In genomic region chrX:10567136-10567535, GRCh38 we compare ENCODE assay signal across 18 cellular contexts. TPM values are rescaled to one million over a fixed set of nuclear protein-coding genes. Genes with fewer than 3 reads are reported as not detected.
"Had no signal": no experiment of that assay in that cellular context is flagged by ENCODE, and none has a peak within 500 bp of the region (broad histone marks: within the 10 kb centered on the region; RNA-seq: fewer than 3 reads in every experiment).

No MANE protein-coding gene starts in this region.

- H3K4me1 ChIP-seq: psoas muscle, testis had no signal

- H3K27me3 ChIP-seq: heart right ventricle, neutrophil, sigmoid colon, testis, tibial nerve had no signal

- ATAC-seq: heart right ventricle; natural killer cell; psoas muscle; stimulated activated naive B cell treated with anti-CD40 and anti-IgM and Interleukin-4, amounts not matched to agents 10 μg/mL and 1 μg/mL and 100 μg/mL, for 72 hours; stimulated activated naive CD8-positive, alpha-beta T cell treated with anti-CD3 and anti-CD28 coated beads, Interleukin-15, amount 100 ng/mL, for 72 hours had no signal

- H3K4me3 Mint-ChIP-seq: natural killer cell; stimulated activated naive B cell treated with anti-CD40 and anti-IgM and Interleukin-4, amounts not matched to agents 10 μg/mL and 1 μg/mL and 100 μg/mL, for 72 hours; stimulated activated naive CD8-positive, alpha-beta T cell treated with anti-CD3 and anti-CD28 coated beads, Interleukin-15, amount 100 ng/mL, for 72 hours had no signal

- FAIRE-seq: endometrium, frontal cortex had no signal

- H3K36me3 Mint-ChIP-seq: natural killer cell had no signal

- H3K4me1 Mint-ChIP-seq: natural killer cell; stimulated activated naive B cell treated with anti-CD40 and anti-IgM and Interleukin-4, amounts not matched to agents 10 μg/mL and 1 μg/mL and 100 μg/mL, for 72 hours; stimulated activated naive CD8-positive, alpha-beta T cell treated with anti-CD3 and anti-CD28 coated beads, Interleukin-15, amount 100 ng/mL, for 72 hours had no signal

- H3K27ac ChIP-seq: dorsolateral prefrontal cortex, neutrophil, psoas muscle, sigmoid colon, skin epidermis, testis, tibial nerve had no signal

- H3K9me3 Mint-ChIP-seq: stimulated activated naive CD8-positive, alpha-beta T cell treated with anti-CD3 and anti-CD28 coated beads, Interleukin-15, amount 100 ng/mL, for 72 hours had no signal

- H3K27me3 Mint-ChIP-seq: stimulated activated naive CD8-positive, alpha-beta T cell treated with anti-CD3 and anti-CD28 coated beads, Interleukin-15, amount 100 ng/mL, for 72 hours had no signal

- H3K4me3 ChIP-seq: dorsolateral prefrontal cortex, heart right ventricle, psoas muscle, sigmoid colon, skin epidermis, testis, tibial nerve had no signal

- DNase-seq: cortex of kidney; dorsolateral prefrontal cortex; effector memory CD4-positive, alpha-beta T cell; heart right ventricle; kidney glomerular epithelial cell; natural killer cell; psoas muscle; sigmoid colon; stimulated activated CD4-positive, alpha-beta T cell treated with anti-CD3 and anti-CD28 coated beads, Interleukin-2, amount 100 ng/mL, for 24 hours; stimulated activated CD4-positive, alpha-beta T cell treated with anti-CD3 and anti-CD28 coated beads, Interleukin-4, amount 100 ng/mL, for 4 hours; stimulated activated naive B cell treated with anti-CD40 and anti-IgM and Interleukin-4, amounts not matched to agents 10 μg/mL and 1 μg/mL and 100 μg/mL, for 72 hours; stimulated activated naive CD8-positive, alpha-beta T cell treated with anti-CD3 and anti-CD28 coated beads, Interleukin-15, amount 100 ng/mL, for 72 hours; testis had no signal

- H3K9me3 ChIP-seq: heart right ventricle, neutrophil, psoas muscle, sigmoid colon, testis, tibial nerve had no signal

- H3K27ac Mint-ChIP-seq: natural killer cell; stimulated activated naive B cell treated with anti-CD40 and anti-IgM and Interleukin-4, amounts not matched to agents 10 μg/mL and 1 μg/mL and 100 μg/mL, for 72 hours had no signal

RNA-seq across cellular contexts. Expression of gene MID1, which starts 53.2 kb away (rescaled TPM):
- total RNA-seq: natural killer cell had no signal
